In the genomic region with DNA sequence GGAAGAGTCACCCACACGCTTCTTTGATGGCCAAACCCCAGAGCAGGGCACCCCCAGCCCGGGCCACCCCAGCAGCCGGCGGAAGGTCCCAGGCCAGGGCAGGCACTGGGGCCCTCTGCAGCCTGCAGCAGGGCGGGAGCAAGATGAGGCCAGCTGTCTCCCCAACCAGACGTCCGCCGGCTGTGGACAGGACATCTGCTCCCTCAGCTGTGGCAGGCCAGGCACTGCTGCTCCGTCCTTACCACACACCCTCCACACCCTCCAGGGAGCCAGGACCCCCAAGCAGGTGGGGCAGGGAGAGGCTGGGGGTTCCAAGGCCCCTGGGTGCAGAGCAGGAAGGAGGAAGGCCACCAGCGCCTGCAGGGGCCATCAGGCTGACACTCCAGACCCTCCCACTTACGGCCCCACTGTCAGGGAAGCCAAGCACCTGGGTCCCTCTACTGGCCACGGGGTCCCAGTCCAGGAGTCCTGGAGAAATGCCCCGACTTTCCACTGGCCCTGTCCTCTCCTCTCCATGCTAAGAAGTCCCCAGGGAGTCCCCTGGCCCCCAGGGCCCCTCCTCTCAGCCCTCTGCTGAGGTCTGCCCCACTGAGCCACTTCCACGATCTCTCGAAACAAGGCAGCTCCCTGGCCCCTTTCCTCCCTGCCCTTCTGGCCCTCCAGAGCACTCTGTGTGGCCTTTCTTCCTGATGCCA, we compare ENCODE assay signal across 12 cellular contexts. TPM values are rescaled to one million over a fixed set of nuclear protein-coding genes. Genes with fewer than 3 reads are reported as not detected.
DNase-seq lines count a peak whose midpoint lies in the region; ATAC-seq and TF ChIP-seq lines count a peak whose summit lies in the region.
"Had no signal": no experiment of that assay in that cellular context is flagged by ENCODE, and none has a peak within 500 bp of the region (broad histone marks: within the 10 kb centered on the region; RNA-seq: fewer than 3 reads in every experiment).

No MANE protein-coding gene starts in this region.

- H3T11ph ChIP-seq in H9 (ENCODE audit: low read length): no peak overlapping the region

- no peaks in the 10 kb centered on the region for H4K20me1 ChIP-seq in H9 (ENCODE audit: control insufficient read depth, insufficient read depth, insufficient read length)

- no peak overlapping the region for H4K91ac ChIP-seq in H9 (ENCODE audit: insufficient read length, low read depth, low read length)

- H3K36me3 Mint-ChIP-seq in H9 (ENCODE audit: insufficient read depth in 1 of 3, low read depth in 3 of 3): no peaks in the 10 kb centered on the region
- peaks cover under 1% of the 10 kb centered on the region for H3K36me3 Mint-ChIP-seq in stimulated activated effector memory CD8-positive, alpha-beta T cell treated with anti-CD3 and anti-CD28 coated beads, Interleukin-12 subunit alpha, Interleukin-12 subunit beta, amount 100 ng/mL, for 72 hours

- no peaks in the 10 kb centered on the region for H3K36me3 ChIP-seq in Peyer's patch
- no peaks in the 10 kb centered on the region for H3K36me3 ChIP-seq in right atrium auricular region
- H3K36me3 ChIP-seq: breast epithelium, vagina had no signal

- H3K18ac ChIP-seq in H9 (ENCODE audit: insufficient read length, low read depth, low read length): no peak overlapping the region

- H2BK20ac ChIP-seq in H9 (ENCODE audit: low read depth, low read length, poor library complexity, severe bottlenecking): no peak overlapping the region

- no peaks in the 10 kb centered on the region for H3K79me2 ChIP-seq in H9 (ENCODE audit: insufficient read depth, low read length)

- H3K27me3 ChIP-seq in H9 (ENCODE audit: insufficient read depth, low read length) (no peaks in the 10 kb centered on the region), Peyer's patch (no peaks in the 10 kb centered on the region), right atrium auricular region (no peaks in the 10 kb centered on the region)
- H3K27me3 ChIP-seq: breast epithelium, vagina had no signal

- H3K27ac ChIP-seq in H9 (ENCODE audit: insufficient read length, low read depth, low read length): no peak overlapping the region
- no peak overlapping the region for H3K27ac ChIP-seq in Peyer's patch
- H3K27ac ChIP-seq in right atrium auricular region: no peak overlapping the region
- H3K27ac ChIP-seq: breast epithelium, vagina had no signal

- no peak overlapping the region for H2AK5ac ChIP-seq in H9 (ENCODE audit: insufficient read length, low read length)

- no peak overlapping the region for H3K4me2 ChIP-seq in H9 (ENCODE audit: insufficient read depth, insufficient read length, low read length)

- no peak overlapping the region for H4K5ac ChIP-seq in H9 (ENCODE audit: insufficient read length, low read depth, low read length)

- H3K4me1 ChIP-seq in H9 (ENCODE audit: insufficient read depth, low read length) (no peaks in the 10 kb centered on the region), Peyer's patch (peaks cover 0 to 30% (median 12%) of the 10 kb centered on the region in 4 donors), right atrium auricular region (peaks cover 0 to 17% of the 10 kb centered on the region in 2 donors)

- no peak for TF ChIP-seq POLR2A in Peyer's patch (IDR thresholded peaks at IDR 0.05)

- H2BK5ac ChIP-seq in H9 (ENCODE audit: insufficient read length, low read length): no peak overlapping the region

- H3K4me3 Mint-ChIP-seq in H9: no peak overlapping the region
- no peak overlapping the region for H3K4me3 Mint-ChIP-seq in stimulated activated effector memory CD8-positive, alpha-beta T cell treated with anti-CD3 and anti-CD28 coated beads, Interleukin-12 subunit alpha, Interleukin-12 subunit beta, amount 100 ng/mL, for 72 hours

- ATAC-seq in HG02840 (IDR thresholded peaks at IDR 0.05; ENCODE audit: low FRiP score, unreplicated experiment) (no peak), GM19452 (IDR thresholded peaks at IDR 0.05; ENCODE audit: unreplicated experiment) (no peak)
- no peak for ATAC-seq in stimulated activated effector memory CD8-positive, alpha-beta T cell treated with anti-CD3 and anti-CD28 coated beads, Interleukin-12 subunit alpha, Interleukin-12 subunit beta, amount 100 ng/mL, for 72 hours

- H3K9me3 Mint-ChIP-seq in H9: no peaks in the 10 kb centered on the region
- no peaks in the 10 kb centered on the region for H3K9me3 Mint-ChIP-seq in stimulated activated effector memory CD8-positive, alpha-beta T cell treated with anti-CD3 and anti-CD28 coated beads, Interleukin-12 subunit alpha, Interleukin-12 subunit beta, amount 100 ng/mL, for 72 hours

- H3K4me3 ChIP-seq in Peyer's patch: no peak overlapping the region
- no peak overlapping the region for H3K4me3 ChIP-seq in right atrium auricular region
- no peak overlapping the region for H3K4me3 ChIP-seq in retinal pigment epithelial cell (ENCODE audit: low read length)
- H3K4me3 ChIP-seq: breast epithelium, vagina had no signal

- no peak overlapping the region for H4K8ac ChIP-seq in H9 (replicated peaks; ENCODE audit: insufficient read length, low read depth, low read length)

- H3K56ac ChIP-seq in H9 (ENCODE audit: insufficient read length, low read depth, low read length): no peak overlapping the region

- H3K4ac ChIP-seq in H9 (ENCODE audit: low read depth, low read length): no peak overlapping the region

- no peak overlapping the region for H3K9ac ChIP-seq in H9 (ENCODE audit: extremely low read depth, insufficient read length, low read length)

- H3K27me3 Mint-ChIP-seq in H9 (ENCODE audit: low read depth): no peaks in the 10 kb centered on the region

- H3K79me1 ChIP-seq in H9 (ENCODE audit: insufficient read depth, low read depth, low read length, poor library complexity, severe bottlenecking): no peaks in the 10 kb centered on the region

- peaks cover 5% of the 10 kb centered on the region for H3K23me2 ChIP-seq in H9 (ENCODE audit: insufficient read length, low read depth, low read length, poor library complexity, severe bottlenecking)

- no peak overlapping the region for H3K27ac Mint-ChIP-seq in H9
- H3K27ac Mint-ChIP-seq in stimulated activated effector memory CD8-positive, alpha-beta T cell treated with anti-CD3 and anti-CD28 coated beads, Interleukin-12 subunit alpha, Interleukin-12 subunit beta, amount 100 ng/mL, for 72 hours: no peak overlapping the region

- H2BK12ac ChIP-seq in H9 (ENCODE audit: insufficient read length, low read depth, low read length): no peak overlapping the region

- DNase-seq in H9 (peak; percentile 50), Peyer's patch (peak in 2 of 3 donors; percentile 32 to 46), right atrium auricular region (ENCODE audit: low spot score) (peak; percentile 43), retinal pigment epithelial cell (ENCODE audit: low read depth) (no peak), hypothalamus (lab: John Stamatoyannopoulos, UW) (no peak)
- no peak for DNase-seq in stimulated activated effector memory CD8-positive, alpha-beta T cell treated with anti-CD3 and anti-CD28 coated beads, Interleukin-12 subunit alpha, Interleukin-12 subunit beta, amount 100 ng/mL, for 72 hours (ENCODE audit: low spot score in 2 of 2)
- DNase-seq: kidney glomerular epithelial cell had no signal

- no peak overlapping the region for H2BK15ac ChIP-seq in H9 (ENCODE audit: low read depth, low read length)

- TF ChIP-seq CTCF in H9 (conservative IDR thresholded peaks at IDR 0.05): peak; percentile 43; the same call in 2 of the 3 replicates
- no peak for TF ChIP-seq CTCF in Peyer's patch (IDR thresholded peaks at IDR 0.05)
- TF ChIP-seq CTCF in right atrium auricular region (IDR thresholded peaks at IDR 0.05): no peak
- peak; percentile 39 for TF ChIP-seq CTCF in retinal pigment epithelial cell (conservative IDR thresholded peaks at IDR 0.05; ENCODE audit: low read depth, low read length)

- no CpG with 5 or more reads among the region's 15 CpGs for WGBS in H9 (ENCODE audit: extremely low coverage, insufficient read length, low lambda C conversion rate)

- no peak overlapping the region for H3K23ac ChIP-seq in H9 (ENCODE audit: insufficient read length, low read depth, low read length)

- no peak overlapping the region for H2BK120ac ChIP-seq in H9 (ENCODE audit: low read depth, low read length, poor library complexity, severe bottlenecking)

- no peak overlapping the region for H2AFZ ChIP-seq in H9 (ENCODE audit: low read length)

- peaks cover 7 to 9% of the 10 kb centered on the region in 2 experiments for H3K4me1 Mint-ChIP-seq in H9
- peaks cover 7% of the 10 kb centered on the region for H3K4me1 Mint-ChIP-seq in stimulated activated effector memory CD8-positive, alpha-beta T cell treated with anti-CD3 and anti-CD28 coated beads, Interleukin-12 subunit alpha, Interleukin-12 subunit beta, amount 100 ng/mL, for 72 hours

- no peaks in the 10 kb centered on the region for H3K9me3 ChIP-seq in H9 (ENCODE audit: control insufficient read depth, low read depth, low read length)
- no peaks in the 10 kb centered on the region for H3K9me3 ChIP-seq in Peyer's patch
- no peaks in the 10 kb centered on the region for H3K9me3 ChIP-seq in right atrium auricular region
- H3K9me3 ChIP-seq: breast epithelium, Caco-2, vagina had no signal

- no peak overlapping the region for H3K14ac ChIP-seq in H9 (ENCODE audit: insufficient read depth, low read length)

RNA-seq across cellular contexts. Expression of gene WNT9A, which starts 5.6 kb away (rescaled TPM):
- total RNA-seq in H9 (2021): 0.66 and 0.77 TPM in 2 replicates
- 1 to 10 TPM in 3 of 4 donors, under 1 TPM in 1; 0.83 to 3.5 (median 2.6) TPM for total RNA-seq in Peyer's patch
- total RNA-seq in right atrium auricular region: 1 to 10 TPM in 1 of 2 donors, under 1 TPM in 1; 0.78 to 2.2 TPM

Comparison
In these comparisons a context has a peak if more than half of its experiments do, and no peak if none do; other contexts are left out.
1. DNase-seq: peak in H9 (single experiment), Peyer's patch (2 of 3) and right atrium auricular region (single experiment); none in retinal pigment epithelial cell (single experiment), hypothalamus (0 of 51) and stimulated activated effector memory CD8-positive, alpha-beta T cell treated with anti-CD3 and anti-CD28 coated beads, Interleukin-12 subunit alpha, Interleukin-12 subunit beta, amount 100 ng/mL, for 72 hours (0 of 2).
2. CTCF ChIP-seq: peak in H9 (single experiment) and retinal pigment epithelial cell (single experiment); none in Peyer's patch (0 of 6) and right atrium auricular region (0 of 2).